In genomic region chr19:7654401-7654800, GRCh38 we compare ENCODE assay signal across 29 cellular contexts. TPM values are rescaled to one million over a fixed set of nuclear protein-coding genes. Genes with fewer than 3 reads are reported as not detected.
A peak's percentile ranks its signal among the peaks of the same experiment; 100 is the strongest.
DNase-seq lines count a peak whose midpoint lies in the region; TF ChIP-seq lines count a peak whose summit lies in the region.
"Had no signal": no experiment of that assay in that cellular context is flagged by ENCODE, and none has a peak within 500 bp of the region (broad histone marks: within the 10 kb centered on the region; RNA-seq: fewer than 3 reads in every experiment).

No MANE protein-coding gene starts in this region.

- no peaks in the 10 kb centered on the region for H3K9me3 ChIP-seq in mammary epithelial cell (replicated peaks; ENCODE audit: insufficient read depth, low read length)
- H3K9me3 ChIP-seq: heart left ventricle, sigmoid colon, SJSA1, upper lobe of right lung had no signal

- H3K27ac Mint-ChIP-seq in CD14-positive monocyte = peak overlapping the region; percentile 98 to 100 (median 99)
- H3K27ac Mint-ChIP-seq: activated CD4-positive, alpha-beta memory T cell treated with anti-CD3 and anti-CD28 coated beads for 36 hours; CD4-positive, CD25-positive, alpha-beta regulatory T cell; nephron progenitor cell had no signal

- H3K27ac ChIP-seq in HL-60 (replicated peaks) (peak overlapping the region; percentile 15; the same call in 1 of the 2 replicates), mammary epithelial cell (ENCODE audit: insufficient read depth, low read depth, low read length) (no peak overlapping the region)
- H3K27ac ChIP-seq: cardiac muscle cell, heart left ventricle, sigmoid colon, SJSA1, VCaP had no signal

- H3K36me3 Mint-ChIP-seq in CD14-positive monocyte = no peaks in the 10 kb centered on the region
- H3K36me3 Mint-ChIP-seq: activated CD4-positive, alpha-beta memory T cell treated with anti-CD3 and anti-CD28 coated beads for 36 hours; CD4-positive, CD25-positive, alpha-beta regulatory T cell had no signal

- dilution Hi-C loops in mammary epithelial cell (cut with HindIII; ENCODE audit: low sequenced_read_pairs) = no loop called here

- no TSS peak for BruUV-seq in mammary epithelial cell (replicated peaks; lab: Mats Ljungman, UMichigan)

- H3K4me1 Mint-ChIP-seq in CD14-positive monocyte = peaks cover 64% of the 10 kb centered on the region

- peaks cover 0 to 2% (median 0%) of the 10 kb centered on the region in 7 donors for H3K9me3 Mint-ChIP-seq in CD14-positive monocyte
- H3K9me3 Mint-ChIP-seq: activated CD4-positive, alpha-beta memory T cell treated with anti-CD3 and anti-CD28 coated beads for 36 hours; CD4-positive, CD25-positive, alpha-beta regulatory T cell; nephron progenitor cell had no signal

- no peaks in the 10 kb centered on the region for H3K79me2 ChIP-seq in mammary epithelial cell (ENCODE audit: insufficient read depth, low read length)

- TF ChIP-seq CTCF in CD14-positive monocyte (IDR thresholded peaks at IDR 0.05) (no peak), HL-60 (IDR thresholded peaks at IDR 0.05; ENCODE audit: insufficient read depth, low read length) (no peak), mammary epithelial cell (conservative IDR thresholded peaks at IDR 0.05 in 1 of 2, IDR thresholded peaks at IDR 0.05 in 1 of 2; ENCODE audit: extremely low read depth in 1 of 2, insufficient read depth in 1 of 2, low read depth in 1 of 2, low read length in 2 of 2) (no peak)

- in situ Hi-C loops in mammary epithelial cell (cut with MboI; ENCODE audit: low sequenced_read_pairs in 2 of 2) = no loop called here

- peaks cover 0 to 11% (median 2%) of the 10 kb centered on the region in 3 donors for H3K27me3 Mint-ChIP-seq in CD14-positive monocyte (ENCODE audit: low read depth in 3 of 3)
- H3K27me3 Mint-ChIP-seq: activated CD4-positive, alpha-beta memory T cell treated with anti-CD3 and anti-CD28 coated beads for 36 hours had no signal

- H3K9ac ChIP-seq in mammary epithelial cell (ENCODE audit: insufficient read depth, low read length) = no peak overlapping the region

- no peak overlapping the region for H2AFZ ChIP-seq in mammary epithelial cell (ENCODE audit: low read depth, low read length)

- H3K4me1 ChIP-seq in mammary epithelial cell (ENCODE audit: insufficient read depth, low read length) = peaks cover 3% of the 10 kb centered on the region

- no peak overlapping the region for H3K4me3 Mint-ChIP-seq in CD14-positive monocyte
- H3K4me3 Mint-ChIP-seq: activated CD4-positive, alpha-beta memory T cell treated with anti-CD3 and anti-CD28 coated beads for 36 hours; CD4-positive, CD25-positive, alpha-beta regulatory T cell; nephron progenitor cell had no signal

- no peaks in the 10 kb centered on the region for H3K36me3 ChIP-seq in mammary epithelial cell (ENCODE audit: insufficient read depth, low read length)
- H3K36me3 ChIP-seq: cardiac muscle cell, heart left ventricle, sigmoid colon, SJSA1, upper lobe of right lung had no signal

- DNase-seq in CD14-positive monocyte (ENCODE audit: low spot score) (no peak), HL-60 (ENCODE audit: low read depth in 1 of 2, low spot score in 1 of 2) (no peak), mammary epithelial cell (peak; percentile 19), myocyte (ENCODE audit: low read depth) (peak; percentile 40), hippocampal formation (lab: John Stamatoyannopoulos, UW) (no peak), HUDEP-2 (lab: John Stamatoyannopoulos, UW; ENCODE audit: unreplicated experiment in 76 of 76) (no peak)
- no peak for DNase-seq in activated CD4-positive, alpha-beta T cell treated with anti-CD3 and anti-CD28 coated beads for 4 hours
- no peak for DNase-seq in activated CD4-positive, CD25-positive, alpha-beta regulatory T cell (lab: John Stamatoyannopoulos, UW)
- DNase-seq: activated CD4-positive, alpha-beta memory T cell treated with anti-CD3 and anti-CD28 coated beads for 36 hours; activated effector memory CD4-positive, alpha-beta T cell treated with Interleukin-2 at 50 U/mL for 16 hours; amygdala; CD4-positive, CD25-positive, alpha-beta regulatory T cell; cortex of kidney; heart left ventricle; midbrain; NCI-H1105; NCI-H2081 treated with DMSO at 0.1 percent for 48 hours; NCI-H510A; nephron progenitor cell; NK-92 treated with Interleukin-12 subunit alpha and Interleukin-12 subunit beta, amount 100 ng/mL, for 24 hours; sigmoid colon; T-helper 2 cell; upper lobe of right lung had no signal

- H3K4me3 ChIP-seq in HL-60 (replicated peaks; ENCODE audit: insufficient read depth, low read length) (no peak overlapping the region), mammary epithelial cell (replicated peaks in 1 of 3; ENCODE audit: insufficient read depth in 1 of 3, low read depth in 2 of 3, low read length in 3 of 3) (no peak overlapping the region)
- H3K4me3 ChIP-seq: cardiac muscle cell, GM12878, heart left ventricle, sigmoid colon, SJSA1, upper lobe of right lung had no signal

- 33% methylated on average over 8 of the region's 8 CpGs for WGBS in mammary epithelial cell (ENCODE audit: low coverage, missing lambda C conversion rate)

- CTCF ChIA-PET in mammary epithelial cell (lab: Charles Lee; ENCODE audit: low non-redundant PET) = no interaction called here

- H3K27me3 ChIP-seq in HL-60 (ENCODE audit: insufficient read depth, poor library complexity, severe bottlenecking) (no peaks in the 10 kb centered on the region), mammary epithelial cell (ENCODE audit: insufficient read depth, low read length) (no peaks in the 10 kb centered on the region)
- H3K27me3 ChIP-seq: upper lobe of right lung had no signal

- H4K20me1 ChIP-seq in mammary epithelial cell (ENCODE audit: insufficient read depth, low read length) = no peaks in the 10 kb centered on the region

- no peak overlapping the region for H3K4me2 ChIP-seq in mammary epithelial cell (ENCODE audit: insufficient read depth, low read depth, low read length)

- intact Hi-C loops in CD14-positive monocyte (cut with micrococcal nuclease) = loop anchor here in 1 of 2 donors (2.0 to 10.0 kb wide), 2 partner anchors 52 to 110 kb away; no protein-coding TSS in a partner anchor
- intact Hi-C loops in mammary epithelial cell (cut with micrococcal nuclease) = no loop called here

RNA-seq across cellular contexts. Expression of gene RETN, which starts 14.4 kb away (rescaled TPM):
- 100 to 1,000 TPM in 1 of 2 donors, 10 to 100 TPM in 1; 60.0 to 119 TPM for polyA plus RNA-seq in CD14-positive monocyte
- total RNA-seq in mammary epithelial cell = not detected
- not detected for polyA plus RNA-seq in mammary epithelial cell
- not detected for polyA minus RNA-seq in mammary epithelial cell
- total RNA-seq in myocyte = not detected in 2 replicates
- not detected for polyA plus RNA-seq in myocyte (2012)
- total RNA-seq: activated CD4-positive, alpha-beta memory T cell treated with anti-CD3 and anti-CD28 coated beads for 36 hours; cardiac muscle cell; CD4-positive, CD25-positive, alpha-beta regulatory T cell; GM12878; left lobe of liver; sigmoid colon; SJSA1 had no signal
- polyA plus RNA-seq: cardiac muscle cell; CD4-positive, CD25-positive, alpha-beta regulatory T cell had no signal

RNA-seq across cellular contexts. Expression of gene STXBP2, which starts 17.5 kb away (rescaled TPM):
- polyA plus RNA-seq in CD14-positive monocyte (100 to 1,000 TPM; 249 to 327 TPM), mammary epithelial cell (78.1 TPM)
- total RNA-seq in mammary epithelial cell (10 to 100 TPM; 34.3 to 82.0 TPM), myocyte (1.9 TPM in 1 of 2 replicates, not detected in the other)
- 108 TPM for polyA minus RNA-seq in mammary epithelial cell
- 0.44 TPM for polyA plus RNA-seq in myocyte (2012)

RNA-seq across cellular contexts. Expression of gene PCP2, which starts 20.9 kb away (rescaled TPM):
- polyA plus RNA-seq in CD14-positive monocyte = not detected
- under 1 TPM in 1 of 2 donors, not detected in 1; 0.66 TPM for total RNA-seq in mammary epithelial cell
- not detected for polyA plus RNA-seq in mammary epithelial cell
- polyA minus RNA-seq in mammary epithelial cell = not detected
- not detected in 2 replicates for total RNA-seq in myocyte
- polyA plus RNA-seq in myocyte (2012) = not detected
- total RNA-seq: posterior vena cava, sigmoid colon, SJSA1 had no signal

RNA-seq across cellular contexts. Expression of gene MCEMP1, which starts 22.5 kb away (rescaled TPM):
- polyA plus RNA-seq in CD14-positive monocyte (100 to 1,000 TPM in 1 of 2 donors, 10 to 100 TPM in 1; 79.4 to 104 TPM), mammary epithelial cell (0.11 TPM)
- total RNA-seq in mammary epithelial cell (not detected), myocyte (not detected in 2 replicates)
- polyA minus RNA-seq in mammary epithelial cell = not detected
- polyA plus RNA-seq in myocyte (2012) = not detected
- total RNA-seq: activated CD4-positive, alpha-beta memory T cell treated with anti-CD3 and anti-CD28 coated beads for 36 hours; cardiac muscle cell; SJSA1 had no signal
- polyA plus RNA-seq: cardiac muscle cell; CD4-positive, CD25-positive, alpha-beta regulatory T cell had no signal

RNA-seq across cellular contexts. Expression of gene PET100, which starts 24.8 kb away (rescaled TPM):
- polyA plus RNA-seq in CD14-positive monocyte (100 to 1,000 TPM; 300 to 386 TPM), mammary epithelial cell (24.2 TPM)
- total RNA-seq in mammary epithelial cell (10 to 100 TPM in 1 of 2 donors, 1 to 10 TPM in 1; 2.2 to 64.8 TPM), myocyte (8.8 and 15.9 TPM in 2 replicates)
- polyA minus RNA-seq in mammary epithelial cell = not detected
- 100 TPM for polyA plus RNA-seq in myocyte (2012)

Comparison
In these comparisons a context has a peak if more than half of its experiments do, and no peak if none do; other contexts are left out.
1. DNase-seq: peak in mammary epithelial cell (single experiment) and myocyte (single experiment); none in CD14-positive monocyte (single experiment), HL-60 (0 of 2), hippocampal formation (0 of 2), activated CD4-positive, alpha-beta T cell treated with anti-CD3 and anti-CD28 coated beads for 4 hours (0 of 2), HUDEP-2 (0 of 76) and activated CD4-positive, CD25-positive, alpha-beta regulatory T cell (0 of 4).
2. RNA of gene STXBP2, which starts 17.5 kb away (total RNA-seq): 34.3 to 82.0 TPM in mammary epithelial cell; 1.9 TPM in myocyte; every median in the first group is over 10 times any median in the second.